Comparison of ENCODE assay signal across 8 cellular contexts in the genomic region with DNA sequence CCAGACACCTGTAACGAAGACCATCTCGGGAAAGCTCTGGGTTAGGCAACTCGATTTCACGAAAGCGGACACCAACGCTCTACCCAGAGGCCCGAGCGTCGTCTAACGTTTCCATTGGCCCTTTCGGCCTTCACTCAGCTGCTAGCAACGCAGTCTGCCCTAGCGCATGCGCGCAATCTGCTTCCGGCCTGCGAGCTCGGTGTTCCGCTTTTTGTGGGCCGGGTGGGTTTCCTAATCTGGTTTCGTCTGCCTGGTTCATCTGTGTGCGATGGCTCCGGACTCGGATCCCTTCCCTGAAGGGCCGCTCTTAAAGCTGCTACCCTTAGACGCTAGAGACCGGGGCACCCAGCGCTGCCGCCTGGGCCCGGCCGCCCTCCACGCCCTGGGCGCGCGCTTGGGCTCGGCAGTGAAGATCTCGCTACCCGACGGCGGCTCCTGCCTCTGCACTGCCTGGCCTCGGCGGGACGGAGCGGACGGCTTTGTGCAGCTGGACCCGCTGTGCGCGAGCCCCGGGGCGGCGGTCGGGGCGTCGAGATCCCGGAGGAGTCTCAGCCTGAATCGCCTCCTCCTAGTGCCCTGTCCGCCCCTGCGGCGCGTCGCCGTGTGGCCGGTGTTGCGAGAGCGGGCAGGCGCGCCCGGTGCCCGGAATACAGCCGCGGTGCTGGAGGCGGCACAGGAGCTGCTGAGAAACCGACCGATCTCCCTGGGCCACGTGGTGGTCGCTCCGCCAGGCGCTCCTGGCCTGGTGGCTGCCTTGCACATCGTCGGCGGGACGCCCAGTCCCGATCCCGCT. TPM values are rescaled to one million over a fixed set of nuclear protein-coding genes. Genes with fewer than 3 reads are reported as not detected.
A peak's percentile ranks its signal among the peaks of the same experiment; 100 is the strongest.
DNase-seq lines count a peak whose midpoint lies in the region; ATAC-seq and TF ChIP-seq lines count a peak whose summit lies in the region.

No MANE protein-coding gene starts in this region.

- DNase-seq in DMS153 treated with DMSO at 0.1 percent for 48 hours (lab: John Stamatoyannopoulos, UW; ENCODE audit: unreplicated experiment): peak; percentile 87
- peak; percentile 86 for DNase-seq in OCI-M2 (lab: John Stamatoyannopoulos, UW; ENCODE audit: unreplicated experiment)
- DNase-seq in activated T-cell treated with anti-CD3 and anti-CD28 coated beads, Interleukin-2, amount 50 U/mL, for 1 hour: peak; percentile 95
- DNase-seq in erythroblast (lab: John Stamatoyannopoulos, UW): peak; percentile 99
- DNase-seq in mucosa of gallbladder (ENCODE audit: low spot score): peak; percentile 97
- peak; percentile 94 for DNase-seq in stimulated activated CD8-positive, alpha-beta memory T cell treated with anti-CD3 and anti-CD28 coated beads, Interleukin-4, amount 100 ng/mL, for 24 hours (ENCODE audit: low read depth)

- TF ChIP-seq RAD21 in Ishikawa (IDR thresholded peaks at IDR 0.05; ENCODE audit: low read depth): no peak

- ATAC-seq in GM21619 (IDR thresholded peaks at IDR 0.05; ENCODE audit: unreplicated experiment): peak; percentile 86

- TF ChIP-seq POLR2A in erythroblast (IDR thresholded peaks at IDR 0.05; ENCODE audit: low read length): peak; percentile 96

- TF ChIP-seq EP300 in Ishikawa (IDR thresholded peaks at IDR 0.05; ENCODE audit: borderline replicate concordance): no peak

TF ChIP-seq in Ishikawa, 13 proteins besides CTCF, POLR2A, EP300 and RAD21:
- peak; percentile 16; the same call in 1 of the 2 replicates for TF ChIP-seq TCF12 (IDR thresholded peaks at IDR 0.05; ENCODE audit: low read depth)
- TF ChIP-seq REST (IDR thresholded peaks at IDR 0.05; ENCODE audit: low read depth): no peak
- TF ChIP-seq MAX (IDR thresholded peaks at IDR 0.05): no peak; the same call in 1 of the 2 replicates
- no peak for TF ChIP-seq YY1 (IDR thresholded peaks at IDR 0.05; ENCODE audit: low read depth)
- TF ChIP-seq NFIC (IDR thresholded peaks at IDR 0.05): no peak
- no peak for TF ChIP-seq TEAD4 (IDR thresholded peaks at IDR 0.05)
- peak; percentile 64 for TF ChIP-seq CEBPB (IDR thresholded peaks at IDR 0.05)
- TF ChIP-seq CREB1 (IDR thresholded peaks at IDR 0.05; ENCODE audit: low read depth): peak; percentile 47
- no peak for TF ChIP-seq USF1 (IDR thresholded peaks at IDR 0.05)
- peak; percentile 88 for TF ChIP-seq TAF1 (IDR thresholded peaks at IDR 0.05; ENCODE audit: low read depth)
- TF ChIP-seq FOXM1 (IDR thresholded peaks at IDR 0.05; ENCODE audit: borderline replicate concordance, low read depth): no peak
- TF ChIP-seq ZBTB7A (IDR thresholded peaks at IDR 0.05; ENCODE audit: low read depth): no peak
- no peak for TF ChIP-seq EGR1 (IDR thresholded peaks at IDR 0.05)

RNA-seq across cellular contexts. Expression of gene GATM, which starts 24.0 kb away (rescaled TPM):
- 136 TPM for total RNA-seq in mucosa of gallbladder

Comparison
In these comparisons a context has a peak if more than half of its experiments do, and no peak if none do; other contexts are left out.
1. Peak in every context shown above with its lines: DNase-seq and ATAC-seq.